ENCODE assay signal across 8 cellular contexts in genomic region chr4:103264905-103265304, GRCh38.
"Had no signal": no experiment of that assay in that cellular context is flagged by ENCODE, and none has a peak within 500 bp of the region (broad histone marks: within the 10 kb centered on the region; RNA-seq: fewer than 3 reads in every experiment).

No MANE protein-coding gene starts in this region.

- DNase-seq: GDM1, GF-D8 had no signal

- ATAC-seq: GM12878 had no signal

- FAIRE-seq: G401.6, GM12878, GM12891, GM12892, GM18507, GM19239 had no signal

- H3K4me3 ChIP-seq: GM12878 had no signal
